ENCODE assay signal across 1 cellular context in genomic region chr6:128339635-128340436, GRCh38.
TF ChIP-seq lines count a peak whose summit lies in the region.

No MANE protein-coding gene starts in this region.

TF ChIP-seq in HepG2, 621 proteins besides CTCF, POLR2A, EP300 and RAD21 (continued from another document and continues in another):
- 0 out of 2 replicates have a peak, but pooled peaks have one; percentile 25 for TF ChIP-seq ZBTB34 (CRISPR knock-in tag; IDR thresholded peaks at IDR 0.05)
- no peak for TF ChIP-seq FOSL1 (CRISPR knock-in tag; IDR thresholded peaks at IDR 0.05; ENCODE audit: borderline replicate concordance)
- TF ChIP-seq RBM39 (IDR thresholded peaks at IDR 0.05; ENCODE audit: low read depth, low read length, poor library complexity, severe bottlenecking), result no peak
- 0 out of 2 replicates have a peak, but pooled peaks have one; percentile 24 for TF ChIP-seq KDM6A (CRISPR knock-in tag; IDR thresholded peaks at IDR 0.05; ENCODE audit: low read depth)
- TF ChIP-seq ZBTB1 (CRISPR knock-in tag; IDR thresholded peaks at IDR 0.05; ENCODE audit: borderline replicate concordance), result no peak
- TF ChIP-seq ZNF260 (CRISPR knock-in tag; IDR thresholded peaks at IDR 0.05; ENCODE audit: borderline replicate concordance, low read depth), result no peak
- peak; percentile 50; the same call in 1 of the 2 replicates for TF ChIP-seq HDAC1 (CRISPR knock-in tag; IDR thresholded peaks at IDR 0.05)
- no peak for TF ChIP-seq KIAA2018 (CRISPR knock-in tag; IDR thresholded peaks at IDR 0.05; ENCODE audit: borderline replicate concordance)
- TF ChIP-seq TP53 (CRISPR knock-in tag; conservative IDR thresholded peaks at IDR 0.05), result no peak
- no peak for TF ChIP-seq WIZ (CRISPR knock-in tag; IDR thresholded peaks at IDR 0.05)
- no peak for TF ChIP-seq ZNF367 (CRISPR knock-in tag; IDR thresholded peaks at IDR 0.05; ENCODE audit: borderline replicate concordance)
- TF ChIP-seq, protein P1, sequence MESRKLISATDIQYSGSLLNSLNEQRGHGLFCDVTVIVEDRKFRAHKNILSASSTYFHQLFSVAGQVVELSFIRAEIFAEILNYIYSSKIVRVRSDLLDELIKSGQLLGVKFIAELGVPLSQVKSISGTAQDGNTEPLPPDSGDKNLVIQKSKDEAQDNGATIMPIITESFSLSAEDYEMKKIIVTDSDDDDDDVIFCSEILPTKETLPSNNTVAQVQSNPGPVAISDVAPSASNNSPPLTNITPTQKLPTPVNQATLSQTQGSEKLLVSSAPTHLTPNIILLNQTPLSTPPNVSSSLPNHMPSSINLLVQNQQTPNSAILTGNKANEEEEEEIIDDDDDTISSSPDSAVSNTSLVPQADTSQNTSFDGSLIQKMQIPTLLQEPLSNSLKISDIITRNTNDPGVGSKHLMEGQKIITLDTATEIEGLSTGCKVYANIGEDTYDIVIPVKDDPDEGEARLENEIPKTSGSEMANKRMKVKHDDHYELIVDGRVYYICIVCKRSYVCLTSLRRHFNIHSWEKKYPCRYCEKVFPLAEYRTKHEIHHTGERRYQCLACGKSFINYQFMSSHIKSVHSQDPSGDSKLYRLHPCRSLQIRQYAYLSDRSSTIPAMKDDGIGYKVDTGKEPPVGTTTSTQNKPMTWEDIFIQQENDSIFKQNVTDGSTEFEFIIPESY (CRISPR knock-in tag; IDR thresholded peaks at IDR 0.05), result no peak
- TF ChIP-seq CENPBD1 (CRISPR knock-in tag; IDR thresholded peaks at IDR 0.05; ENCODE audit: borderline replicate concordance, low read depth), result no peak
- no peak for TF ChIP-seq ZNF878 (CRISPR knock-in tag; IDR thresholded peaks at IDR 0.05)
- no peak for TF ChIP-seq ZNF256 (CRISPR knock-in tag; conservative IDR thresholded peaks at IDR 0.05)
- no peak for TF ChIP-seq FOXA1 (IDR thresholded peaks at IDR 0.05)
- TF ChIP-seq FOXA1 (CRISPR knock-in tag; IDR thresholded peaks at IDR 0.05), result peak; percentile 25; the same call in 1 of the 2 replicates
- TF ChIP-seq ZNF510 (CRISPR knock-in tag; IDR thresholded peaks at IDR 0.05; ENCODE audit: low read depth), result no peak
- 0 out of 2 replicates have a peak, but pooled peaks have one; percentile 25 for TF ChIP-seq CREB3 (CRISPR knock-in tag; IDR thresholded peaks at IDR 0.05)
- TF ChIP-seq HNF4G (IDR thresholded peaks at IDR 0.05; ENCODE audit: borderline replicate concordance, low read depth, low read length), result peak; percentile 95; the same call in 1 of the 2 replicates
- TF ChIP-seq HNF4G (CRISPR knock-in tag; IDR thresholded peaks at IDR 0.05; ENCODE audit: borderline replicate concordance, low read depth), result no peak
- TF ChIP-seq JUN (CRISPR knock-in tag; IDR thresholded peaks at IDR 0.05), result no peak
- TF ChIP-seq ZNF274 (CRISPR knock-in tag; IDR thresholded peaks at IDR 0.05), result no peak
- no peak for TF ChIP-seq SATB2 (CRISPR knock-in tag; IDR thresholded peaks at IDR 0.05)
- TF ChIP-seq RNF2 (conservative IDR thresholded peaks at IDR 0.05; ENCODE audit: low read depth), result no peak
- peak; percentile 82 for TF ChIP-seq GATAD2A (CRISPR knock-in tag; IDR thresholded peaks at IDR 0.05)
- no peak for TF ChIP-seq GTF3A (CRISPR knock-in tag; conservative IDR thresholded peaks at IDR 0.05)
- TF ChIP-seq THAP8 (CRISPR knock-in tag; IDR thresholded peaks at IDR 0.05; ENCODE audit: borderline replicate concordance), result no peak
- no peak for TF ChIP-seq ZNF501 (CRISPR knock-in tag; IDR thresholded peaks at IDR 0.05)
- TF ChIP-seq RARA (CRISPR knock-in tag; IDR thresholded peaks at IDR 0.05), result peak; percentile 41
- no peak for TF ChIP-seq KLF16 (CRISPR knock-in tag; IDR thresholded peaks at IDR 0.05)
- no peak for TF ChIP-seq ZFY (CRISPR knock-in tag; IDR thresholded peaks at IDR 0.05)
- no peak for TF ChIP-seq MXD4 (CRISPR knock-in tag; IDR thresholded peaks at IDR 0.05)
- TF ChIP-seq ZNF275 (CRISPR knock-in tag; IDR thresholded peaks at IDR 0.05; ENCODE audit: borderline replicate concordance), result no peak
- no peak for TF ChIP-seq ZNF598 (CRISPR knock-in tag; IDR thresholded peaks at IDR 0.05; ENCODE audit: borderline replicate concordance)
- TF ChIP-seq ELF4 (CRISPR knock-in tag; IDR thresholded peaks at IDR 0.05; ENCODE audit: borderline replicate concordance), result no peak
- no peak for TF ChIP-seq ATF7 (IDR thresholded peaks at IDR 0.05)
- no peak for TF ChIP-seq ATF7 (CRISPR knock-in tag; IDR thresholded peaks at IDR 0.05)
- TF ChIP-seq ASH2L (IDR thresholded peaks at IDR 0.05; ENCODE audit: insufficient read length, low read depth, low read length), result peak; percentile 65
- TF ChIP-seq ZFYVE20 (CRISPR knock-in tag; IDR thresholded peaks at IDR 0.05; ENCODE audit: borderline replicate concordance, low read depth), result no peak
- no peak for TF ChIP-seq CENPX (CRISPR knock-in tag; IDR thresholded peaks at IDR 0.05)
- no peak for TF ChIP-seq EED (CRISPR knock-in tag; IDR thresholded peaks at IDR 0.05)
- TF ChIP-seq ARID4A (CRISPR knock-in tag; IDR thresholded peaks at IDR 0.05; ENCODE audit: borderline replicate concordance), result no peak; the same call in 1 of the 2 replicates
- no peak for TF ChIP-seq HINFP (CRISPR knock-in tag; IDR thresholded peaks at IDR 0.05; ENCODE audit: low read depth)
- TF ChIP-seq ZNF546 (CRISPR knock-in tag; conservative IDR thresholded peaks at IDR 0.05), result no peak
- no peak for TF ChIP-seq ZNF24 (IDR thresholded peaks at IDR 0.05)
- TF ChIP-seq ISX (CRISPR knock-in tag; conservative IDR thresholded peaks at IDR 0.05), result no peak
